ENCODE assay signal across 22 cellular contexts in genomic region chr3:35633332-35634124, GRCh38. TPM values are rescaled to one million over a fixed set of nuclear protein-coding genes. Genes with fewer than 3 reads are reported as not detected.
"Had no signal": no experiment of that assay in that cellular context is flagged by ENCODE, and none has a peak within 500 bp of the region (broad histone marks: within the 10 kb centered on the region; RNA-seq: fewer than 3 reads in every experiment).

No MANE protein-coding gene starts in this region.

- H3K4me3 ChIP-seq: cardiac muscle cell, mucosa of descending colon, spleen, transverse colon had no signal

- H3K4me1 Mint-ChIP-seq: immature natural killer cell had no signal

- DNase-seq: activated effector memory CD4-positive, alpha-beta T cell treated with anti-CD3 and anti-CD28 coated beads, Interleukin-2, amount 50 U/mL, for 16 hours; activated T-cell treated with anti-CD3 and anti-CD28 coated beads, Interleukin-2, amount 50 U/mL, for 24 hours; amygdala; cortex of kidney; effector memory CD8-positive, alpha-beta T cell; immature natural killer cell; left colon; mucosa of descending colon; occipital lobe; spleen; stimulated activated CD4-positive, alpha-beta T cell treated with anti-CD3 and anti-CD28 coated beads, Interleukin-1b, Interleukin-23, amount 100 ng/mL, for 48 hours; stimulated activated naive CD4-positive, alpha-beta T cell; transverse colon had no signal

- H3K36me3 ChIP-seq: cardiac muscle cell, spleen, transverse colon had no signal

- H3K36me3 Mint-ChIP-seq: immature natural killer cell had no signal

- H3K4me3 Mint-ChIP-seq: activated T-cell treated with anti-CD3 and anti-CD28 coated beads, Interleukin-2, amount 50 U/mL, for 24 hours; effector memory CD8-positive, alpha-beta T cell; immature natural killer cell; nephron had no signal

- H3K4me1 ChIP-seq: spleen, transverse colon had no signal

- H3K27ac Mint-ChIP-seq: activated naive CD4-positive, alpha-beta T cell treated with anti-CD3 and anti-CD28 coated beads, Interleukin-2, amount 50 U/mL, for 72 hours; activated T-cell treated with anti-CD3 and anti-CD28 coated beads, Interleukin-2, amount 50 U/mL, for 24 hours; effector memory CD8-positive, alpha-beta T cell; immature natural killer cell; nephron; progenitor cell of endocrine pancreas had no signal

- ATAC-seq: activated CD4-positive, CD25-positive, alpha-beta regulatory T cell treated with anti-CD3 and anti-CD28 coated beads, Interleukin-2, amount 50 U/mL, for 24 hours; activated naive CD4-positive, alpha-beta T cell treated with anti-CD3 and anti-CD28 coated beads, Interleukin-2, amount 50 U/mL, for 72 hours; effector memory CD8-positive, alpha-beta T cell; left colon; mucosa of descending colon; sciatic nerve had no signal

- H3K9me3 ChIP-seq: mucosa of descending colon, spleen, transverse colon had no signal

- H3K27ac ChIP-seq: cardiac muscle cell, epithelial cell of prostate, spleen, transverse colon had no signal

- H3K9me3 Mint-ChIP-seq: activated naive CD4-positive, alpha-beta T cell treated with anti-CD3 and anti-CD28 coated beads, Interleukin-2, amount 50 U/mL, for 72 hours; activated T-cell treated with anti-CD3 and anti-CD28 coated beads, Interleukin-2, amount 50 U/mL, for 24 hours had no signal

RNA-seq across cellular contexts. Expression of gene ARPP21, which starts 5.8 kb away (rescaled TPM):
- total RNA-seq: activated naive CD4-positive, alpha-beta T cell treated with anti-CD3 and anti-CD28 coated beads, Interleukin-2, amount 50 U/mL, for 72 hours; cardiac muscle cell; glomerular endothelial cell; lung microvascular endothelial cell; progenitor cell of endocrine pancreas had no signal
